ENCODE assay signal across 14 cellular contexts in genomic region chr2:231099918-231100317, GRCh38. TPM values are rescaled to one million over a fixed set of nuclear protein-coding genes. Genes with fewer than 3 reads are reported as not detected.
A peak's percentile ranks its signal among the peaks of the same experiment; 100 is the strongest.
DNase-seq lines count a peak whose midpoint lies in the region; ATAC-seq and TF ChIP-seq lines count a peak whose summit lies in the region.
"Had no signal": no experiment of that assay in that cellular context is flagged by ENCODE, and none has a peak within 500 bp of the region (broad histone marks: within the 10 kb centered on the region; RNA-seq: fewer than 3 reads in every experiment).

No MANE protein-coding gene starts in this region.

- peaks cover 28% of the 10 kb centered on the region for H3K79me2 ChIP-seq in PC-3 (ENCODE audit: low read length)

- intact Hi-C loops in PC-3 (cut with micrococcal nuclease): loop anchor here (5.0 kb wide), 2 partner anchors 97 to 197 kb away; partner anchors contain the start of gene ARMC9

- no CpG with 5 or more reads among the region's 8 CpGs for WGBS in iPS DF 6.9 (ENCODE audit: insufficient coverage, insufficient read length)

- DNase-seq in GM12865 (ENCODE audit: low read depth) (peak; percentile 5), PC-3 (no peak), iPS DF 6.9 (ENCODE audit: low read depth, low spot score) (peak; percentile 33), RPMI8226 (no peak), kidney tubule cell (ENCODE audit: low spot score) (no peak)
- DNase-seq in natural killer cell treated with Interleukin-12 subunit alpha and Interleukin-12 subunit beta and Interleukin-15 and Interleukin-18, amount 100 ng/mL, for 72 hours (ENCODE audit: low spot score): no peak
- DNase-seq: activated CD4-positive, CD25-positive, alpha-beta regulatory T cell treated with anti-CD3 and anti-CD28 coated beads, Interleukin-2, amount 50 U/mL, for 72 hours; GOT3; heart right ventricle; NCI-H524 treated with DMSO at 0.1 percent for 48 hours; T-helper 1 cell; trophoblast cell had no signal

- peaks cover 59% of the 10 kb centered on the region for H3K9me3 ChIP-seq in BLaER1
- H3K9me3 ChIP-seq in PC-3 (ENCODE audit: low read length): no peaks in the 10 kb centered on the region
- H3K9me3 ChIP-seq in iPS DF 6.9 (ENCODE audit: control insufficient read depth, insufficient read depth, low read length): peaks cover 3% of the 10 kb centered on the region

- no peak overlapping the region for H3K4me2 ChIP-seq in BLaER1
- no peak overlapping the region for H3K4me2 ChIP-seq in PC-3 (ENCODE audit: low read length)

- peaks cover 4% of the 10 kb centered on the region for H3K9me3 Mint-ChIP-seq in natural killer cell treated with Interleukin-12 subunit alpha and Interleukin-12 subunit beta and Interleukin-15 and Interleukin-18, amount 100 ng/mL, for 72 hours

- CTCF ChIA-PET in PC-3 (lab: Charles Lee): no interaction called here

- no peak overlapping the region for H2AFZ ChIP-seq in PC-3 (ENCODE audit: low read length)

- H3K27ac Mint-ChIP-seq in natural killer cell treated with Interleukin-12 subunit alpha and Interleukin-12 subunit beta and Interleukin-15 and Interleukin-18, amount 100 ng/mL, for 72 hours: no peak overlapping the region

- H3K9me2 ChIP-seq in PC-3 (replicated peaks; ENCODE audit: low read length): no peaks in the 10 kb centered on the region

- TF ChIP-seq CTCF in GM12865 (IDR thresholded peaks at IDR 0.05; ENCODE audit: insufficient read depth, low read depth, low read length, missing control alignments) (no peak), PC-3 (conservative IDR thresholded peaks at IDR 0.05; ENCODE audit: low read depth, low read length) (peak; percentile 53)

- H3K4me3 ChIP-seq in BLaER1: 0 out of 2 replicates have a peak overlapping the region, but pooled peaks have one; percentile 4
- no peak overlapping the region for H3K4me3 ChIP-seq in GM12865 (ENCODE audit: low read depth, low read length)
- H3K4me3 ChIP-seq in PC-3 (ENCODE audit: low read length): no peak overlapping the region
- H3K4me3 ChIP-seq in iPS DF 6.9 (ENCODE audit: low read length): no peak overlapping the region
- H3K4me3 ChIP-seq: heart right ventricle had no signal

- peaks cover 33% of the 10 kb centered on the region for H3K36me3 Mint-ChIP-seq in natural killer cell treated with Interleukin-12 subunit alpha and Interleukin-12 subunit beta and Interleukin-15 and Interleukin-18, amount 100 ng/mL, for 72 hours

- no peaks in the 10 kb centered on the region for H3K27me3 Mint-ChIP-seq in natural killer cell treated with Interleukin-12 subunit alpha and Interleukin-12 subunit beta and Interleukin-15 and Interleukin-18, amount 100 ng/mL, for 72 hours

- POLR2A ChIA-PET in PC-3 (lab: Charles Lee; ENCODE audit: unreplicated experiment): no interaction called here

- H3K9ac ChIP-seq in BLaER1 (no peak overlapping the region), PC-3 (ENCODE audit: low read length) (no peak overlapping the region)

- H3K4me1 Mint-ChIP-seq in natural killer cell treated with Interleukin-12 subunit alpha and Interleukin-12 subunit beta and Interleukin-15 and Interleukin-18, amount 100 ng/mL, for 72 hours (ENCODE audit: low read depth in 2 of 2): peaks cover 0 to 3% of the 10 kb centered on the region in 2 donors

- H4K20me1 ChIP-seq in BLaER1 (no peaks in the 10 kb centered on the region), PC-3 (ENCODE audit: low read length) (peaks cover 22% of the 10 kb centered on the region)

- no TSS peak for BruUV-seq in PC-3 (replicated peaks; lab: Mats Ljungman, UMichigan)

- H3K36me3 ChIP-seq in BLaER1: peaks cover 73% of the 10 kb centered on the region
- peaks cover 37% of the 10 kb centered on the region for H3K36me3 ChIP-seq in PC-3 (ENCODE audit: low read depth, low read length)
- H3K36me3 ChIP-seq in iPS DF 6.9 (ENCODE audit: control insufficient read depth, insufficient read depth, low read length): peaks cover 3% of the 10 kb centered on the region; the same call in 1 of the 2 replicates

- H3K27ac ChIP-seq in BLaER1 (no peak overlapping the region), PC-3 (ENCODE audit: low read length) (no peak overlapping the region), iPS DF 6.9 (ENCODE audit: low read length) (no peak overlapping the region)
- H3K27ac ChIP-seq: epithelial cell of prostate, heart right ventricle had no signal

- no peak for ATAC-seq in PC-3
- no peak for ATAC-seq in natural killer cell treated with Interleukin-12 subunit alpha and Interleukin-12 subunit beta and Interleukin-15 and Interleukin-18, amount 100 ng/mL, for 72 hours
- ATAC-seq: heart right ventricle had no signal

- H3K27me3 ChIP-seq in BLaER1 (no peaks in the 10 kb centered on the region), PC-3 (ENCODE audit: low read length) (no peaks in the 10 kb centered on the region), iPS DF 6.9 (ENCODE audit: control insufficient read depth, insufficient read depth, low read length) (no peaks in the 10 kb centered on the region)
- H3K27me3 ChIP-seq: heart right ventricle had no signal

- H3K4me1 ChIP-seq in BLaER1 (no peaks in the 10 kb centered on the region), PC-3 (ENCODE audit: insufficient read depth, low read length) (peaks cover 37% of the 10 kb centered on the region), iPS DF 6.9 (ENCODE audit: control insufficient read depth, insufficient read depth, low read length) (no peaks in the 10 kb centered on the region; the same call in 1 of the 2 replicates)

- no peak overlapping the region for H3K4me3 Mint-ChIP-seq in natural killer cell treated with Interleukin-12 subunit alpha and Interleukin-12 subunit beta and Interleukin-15 and Interleukin-18, amount 100 ng/mL, for 72 hours

- peaks cover 3% of the 10 kb centered on the region for H3F3A ChIP-seq in PC-3 (ENCODE audit: low read length, unreplicated experiment)

RNA-seq across cellular contexts. Expression of gene HTR2B, which starts 24.9 kb away (rescaled TPM):
- total RNA-seq in PC-3 (2014; rRNA removed): not detected in 2 replicates
- total RNA-seq in natural killer cell treated with Interleukin-12 subunit alpha and Interleukin-12 subunit beta and Interleukin-15 and Interleukin-18, amount 100 ng/mL, for 72 hours: not detected

RNA-seq across cellular contexts. Expression of gene PSMD1, which starts 43.3 kb away (rescaled TPM):
- total RNA-seq in PC-3 (2014; rRNA removed): 154 and 208 TPM in 2 replicates
- total RNA-seq in natural killer cell treated with Interleukin-12 subunit alpha and Interleukin-12 subunit beta and Interleukin-15 and Interleukin-18, amount 100 ng/mL, for 72 hours: 100 to 1,000 TPM; 151 to 153 TPM

Comparison
In these comparisons a context has a peak if more than half of its experiments do, and no peak if none do; other contexts are left out.
1. DNase-seq: peak in GM12865 (single experiment) and iPS DF 6.9 (single experiment); none in PC-3 (single experiment), RPMI8226 (single experiment), kidney tubule cell (single experiment) and natural killer cell treated with Interleukin-12 subunit alpha and Interleukin-12 subunit beta and Interleukin-15 and Interleukin-18, amount 100 ng/mL, for 72 hours (single experiment).